26 cellular contexts compared by ENCODE assay signal in the genomic region with DNA sequence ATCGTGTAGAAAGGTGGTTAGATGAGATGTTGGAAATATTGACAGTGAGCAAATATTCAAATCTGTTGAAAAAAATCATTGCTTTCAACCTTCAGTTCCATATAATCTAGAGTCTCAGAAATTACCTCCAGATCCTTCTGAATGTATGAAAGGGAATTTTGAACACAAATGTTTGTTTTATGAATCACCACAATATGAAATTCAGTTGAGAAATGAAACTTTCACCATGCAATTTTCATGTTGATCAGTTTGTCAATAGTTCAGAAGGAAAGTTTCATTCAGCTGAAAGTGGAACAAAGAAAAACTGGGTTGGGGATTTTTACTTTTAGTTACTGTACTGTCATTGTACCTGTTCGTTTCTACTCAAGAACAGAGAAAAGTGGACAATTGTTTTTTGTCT.
DNase-seq lines count a peak whose midpoint lies in the region; ATAC-seq and TF ChIP-seq lines count a peak whose summit lies in the region.
"Had no signal": no experiment of that assay in that cellular context is flagged by ENCODE, and none has a peak within 500 bp of the region (broad histone marks: within the 10 kb centered on the region; RNA-seq: fewer than 3 reads in every experiment).

No MANE protein-coding gene starts in this region.

- no peaks in the 10 kb centered on the region for H3K27me3 Mint-ChIP-seq in CD8-positive, alpha-beta T cell (ENCODE audit: low read depth)
- H3K27me3 Mint-ChIP-seq: activated naive CD4-positive, alpha-beta T cell treated with anti-CD3 and anti-CD28 coated beads, Interleukin-2, amount 50 U/mL, for 24 hours had no signal

- DNase-seq in DMS53 treated with DMSO at 0.1 percent for 48 hours (lab: John Stamatoyannopoulos, UW; ENCODE audit: unreplicated experiment) (peak; percentile 23), epithelial cell of esophagus (ENCODE audit: low read depth) (peak; percentile 33), mesenteric fat pad (ENCODE audit: low spot score) (no peak), GM13976 (ENCODE audit: low spot score) (no peak)
- DNase-seq in CD8-positive, alpha-beta T cell: no peak
- DNase-seq: activated CD4-positive, alpha-beta T cell treated with anti-CD3 and anti-CD28 coated beads for 1 hour; activated CD8-positive, alpha-beta memory T cell treated with anti-CD3 and anti-CD28 coated beads for 24 hours; activated T-cell treated with anti-CD3 and anti-CD28 coated beads, Interleukin-2, amount 50 U/mL, for 4 hours; DMS 273 treated with DMSO at 0.1 percent for 48 hours; effector memory CD4-positive, alpha-beta T cell; esophagus squamous epithelium; GDM1; left cardiac atrium; natural killer cell; NCI-H1092 treated with DMSO at 0.1 percent for 48 hours; NCI-H2081; NCI-H510A treated with DMSO at 0.1 percent for 48 hours; right lobe of liver; SW 1271 had no signal

- no peaks in the 10 kb centered on the region for H3K36me3 ChIP-seq in CD8-positive, alpha-beta T cell (ENCODE audit: insufficient read depth, low read length)
- H3K36me3 ChIP-seq: esophagus squamous epithelium, right lobe of liver, suprapubic skin had no signal

- no peak overlapping the region for H3K27ac ChIP-seq in CD8-positive, alpha-beta T cell (ENCODE audit: low read depth, low read length)
- H3K27ac ChIP-seq: esophagus squamous epithelium, parathyroid adenoma, right lobe of liver, suprapubic skin had no signal

- H3K9me3 Mint-ChIP-seq in CD8-positive, alpha-beta T cell: peaks cover 13% of the 10 kb centered on the region
- H3K9me3 Mint-ChIP-seq: activated naive CD4-positive, alpha-beta T cell treated with anti-CD3 and anti-CD28 coated beads, Interleukin-2, amount 50 U/mL, for 24 hours had no signal

- no peaks in the 10 kb centered on the region for H3K9me3 ChIP-seq in CD8-positive, alpha-beta T cell (ENCODE audit: low read length)
- H3K9me3 ChIP-seq: esophagus squamous epithelium, right lobe of liver, suprapubic skin had no signal

- H3K36me3 Mint-ChIP-seq in CD8-positive, alpha-beta T cell: no peaks in the 10 kb centered on the region
- H3K36me3 Mint-ChIP-seq: activated naive CD4-positive, alpha-beta T cell treated with anti-CD3 and anti-CD28 coated beads, Interleukin-2, amount 50 U/mL, for 24 hours; CD14-positive monocyte; natural killer cell had no signal

- CTCF ChIA-PET in CD8-positive, alpha-beta T cell (lab: Charles Lee): no interaction called here

- POLR2A ChIA-PET in CD8-positive, alpha-beta T cell (lab: Charles Lee): no interaction called here

- H3K4me3 ChIP-seq in epithelial cell of esophagus (ENCODE audit: low read length): no peak overlapping the region
- no peak overlapping the region for H3K4me3 ChIP-seq in CD8-positive, alpha-beta T cell (ENCODE audit: low read depth, low read length)
- H3K4me3 ChIP-seq: esophagus squamous epithelium, right lobe of liver, suprapubic skin had no signal

- ATAC-seq in GM19463 (IDR thresholded peaks at IDR 0.05; ENCODE audit: unreplicated experiment) (peak; percentile 62), HG03442 (IDR thresholded peaks at IDR 0.05; ENCODE audit: unreplicated experiment) (peak; percentile 43), GM18867 (IDR thresholded peaks at IDR 0.05; ENCODE audit: unreplicated experiment) (no peak)
- no peak for ATAC-seq in CD8-positive, alpha-beta T cell
- ATAC-seq: activated T-cell treated with anti-CD3 and anti-CD28 coated beads, Interleukin-2, amount 50 U/mL, for 4 hours; left cardiac atrium; natural killer cell; right lobe of liver had no signal

- no peak overlapping the region for H3K4me3 Mint-ChIP-seq in CD8-positive, alpha-beta T cell
- H3K4me3 Mint-ChIP-seq: activated naive CD4-positive, alpha-beta T cell treated with anti-CD3 and anti-CD28 coated beads, Interleukin-2, amount 50 U/mL, for 24 hours; activated T-cell treated with anti-CD3 and anti-CD28 coated beads, Interleukin-2, amount 50 U/mL, for 4 hours; CD14-positive monocyte; natural killer cell had no signal

- H3K27me3 ChIP-seq in CD8-positive, alpha-beta T cell (ENCODE audit: insufficient read depth, low read length): no peaks in the 10 kb centered on the region
- H3K27me3 ChIP-seq: esophagus squamous epithelium, right lobe of liver, suprapubic skin had no signal

- H3K4me1 ChIP-seq in CD8-positive, alpha-beta T cell (ENCODE audit: insufficient read depth, low read length): no peaks in the 10 kb centered on the region
- H3K4me1 ChIP-seq: esophagus squamous epithelium, parathyroid adenoma, right lobe of liver, suprapubic skin had no signal

- intact Hi-C loops in CD8-positive, alpha-beta T cell (cut with DNase I, micrococcal nuclease): no loop called here

- TF ChIP-seq CTCF in epithelial cell of esophagus (IDR thresholded peaks at IDR 0.05; ENCODE audit: insufficient read depth, low read depth, low read length, missing control alignments): no peak
- TF ChIP-seq CTCF in GM13976 (IDR thresholded peaks at IDR 0.05; ENCODE audit: borderline replicate concordance, control extremely low read depth, extremely low read depth, insufficient read depth, missing control alignments): no peak
- TF ChIP-seq CTCF in CD8-positive, alpha-beta T cell (IDR thresholded peaks at IDR 0.05): no peak

- in situ Hi-C loops in GM13976 (cut with MboI; ENCODE audit: low sequenced_read_pairs, unreplicated experiment): no loop called here

- H3K4me1 Mint-ChIP-seq in CD8-positive, alpha-beta T cell (ENCODE audit: low read depth): no peaks in the 10 kb centered on the region
- H3K4me1 Mint-ChIP-seq: activated naive CD4-positive, alpha-beta T cell treated with anti-CD3 and anti-CD28 coated beads, Interleukin-2, amount 50 U/mL, for 24 hours; CD14-positive monocyte; natural killer cell had no signal

- H3K27ac Mint-ChIP-seq in CD8-positive, alpha-beta T cell: no peak overlapping the region
- H3K27ac Mint-ChIP-seq: CD14-positive monocyte, natural killer cell had no signal

Comparison
In these comparisons a context has a peak if more than half of its experiments do, and no peak if none do; other contexts are left out.
1. DNase-seq: peak in DMS53 treated with DMSO at 0.1 percent for 48 hours (single experiment) and epithelial cell of esophagus (single experiment); none in mesenteric fat pad (single experiment), GM13976 (single experiment) and CD8-positive, alpha-beta T cell (0 of 7).
2. ATAC-seq: peak in GM19463 (single experiment) and HG03442 (single experiment); none in GM18867 (single experiment) and CD8-positive, alpha-beta T cell (single experiment).